ENCODE assay signal across 2 cellular contexts in genomic region chr7:99121496-99122021, GRCh38.
TF ChIP-seq lines count a peak whose summit lies in the region.

No MANE protein-coding gene starts in this region.

TF ChIP-seq in liver, 16 proteins besides CTCF, POLR2A, EP300 and RAD21:
- TF ChIP-seq REST (IDR thresholded peaks at IDR 0.05), result peak; percentile 45
- no peak for TF ChIP-seq JUND (IDR thresholded peaks at IDR 0.05)
TF ChIP-seq in liver: peak in this region for 1.

TF ChIP-seq in HepG2, 621 proteins besides CTCF, POLR2A, EP300 and RAD21:
- TF ChIP-seq NR2C2 (CRISPR knock-in tag; IDR thresholded peaks at IDR 0.05; ENCODE audit: borderline replicate concordance) (no peak), SRF (IDR thresholded peaks at IDR 0.05; ENCODE audit: low read depth, low read length) (no peak), ZNF570 (CRISPR knock-in tag; IDR thresholded peaks at IDR 0.05; ENCODE audit: borderline replicate concordance) (no peak), ELF4 (CRISPR knock-in tag; IDR thresholded peaks at IDR 0.05; ENCODE audit: borderline replicate concordance) (no peak), ZNF225 (CRISPR knock-in tag; IDR thresholded peaks at IDR 0.05) (no peak), TOPORS (CRISPR knock-in tag; IDR thresholded peaks at IDR 0.05) (no peak), ZNF614 (CRISPR knock-in tag; IDR thresholded peaks at IDR 0.05; ENCODE audit: borderline replicate concordance) (no peak), SMC3 (IDR thresholded peaks at IDR 0.05; ENCODE audit: low read length) (no peak), NFIB (CRISPR knock-in tag; IDR thresholded peaks at IDR 0.05; ENCODE audit: borderline replicate concordance) (no peak), SMYD3 (CRISPR knock-in tag; IDR thresholded peaks at IDR 0.05) (no peak), ZNF777 (CRISPR knock-in tag; IDR thresholded peaks at IDR 0.05) (no peak), KLF6 (CRISPR knock-in tag; IDR thresholded peaks at IDR 0.05) (no peak)
